In genomic region chr20:25281541-25281991, GRCh38 we compare ENCODE assay signal across 9 cellular contexts. TPM values are rescaled to one million over a fixed set of nuclear protein-coding genes. Genes with fewer than 3 reads are reported as not detected.
DNase-seq lines count a peak whose midpoint lies in the region; ATAC-seq lines count a peak whose summit lies in the region.
"Had no signal": no experiment of that assay in that cellular context is flagged by ENCODE, and none has a peak within 500 bp of the region (broad histone marks: within the 10 kb centered on the region; RNA-seq: fewer than 3 reads in every experiment).

No MANE protein-coding gene starts in this region.

- ATAC-seq in HG03196 (IDR thresholded peaks at IDR 0.05; ENCODE audit: unreplicated experiment): peak; percentile 56

- H3K4me3 ChIP-seq in H7 (ENCODE audit: insufficient read depth, low read depth, low read length): no peak overlapping the region

- DNase-seq in stimulated activated CD4-positive, alpha-beta T cell treated with anti-CD3 and anti-CD28 coated beads, Interleukin-15, amount 100 ng/mL, for 24 hours: peak; percentile 4
- DNase-seq in stimulated activated CD4-positive, alpha-beta T cell treated with anti-CD3 and anti-CD28 coated beads, Interleukin-4, amount 100 ng/mL, for 24 hours: no peak
- peak; percentile 5 for DNase-seq in activated naive CD4-positive, alpha-beta T cell treated with anti-CD3 and anti-CD28 coated beads, Interleukin-2, amount 50 U/mL, for 16 hours
- DNase-seq in NCI-H2227 (lab: John Stamatoyannopoulos, UW; ENCODE audit: unreplicated experiment) (no peak), H7 (no peak), hippocampal formation (lab: John Stamatoyannopoulos, UW) (no peak)
- no peak for DNase-seq in stimulated activated CD8-positive, alpha-beta memory T cell treated with anti-CD3 and anti-CD28 coated beads, Interleukin-4, amount 100 ng/mL, for 48 hours
- DNase-seq: NCI-H446 treated with DMSO at 0.1 percent for 48 hours had no signal

- H3K27me3 ChIP-seq in H7 (ENCODE audit: control insufficient read depth, insufficient read depth, low read length): no peaks in the 10 kb centered on the region

- H3K36me3 ChIP-seq in H7 (replicated peaks; ENCODE audit: control insufficient read depth, insufficient read depth, low read length): peaks cover 19% of the 10 kb centered on the region

RNA-seq across cellular contexts. Expression of gene PYGB, which starts 33.7 kb away (rescaled TPM):
- total RNA-seq in H7 (2014; rRNA removed; shearing (Covaris generic)): 52.0 and 57.1 TPM in 2 replicates

Comparison
In these comparisons a context has a peak if more than half of its experiments do, and no peak if none do; other contexts are left out.
1. DNase-seq: peak in stimulated activated CD4-positive, alpha-beta T cell treated with anti-CD3 and anti-CD28 coated beads, Interleukin-15, amount 100 ng/mL, for 24 hours (single experiment) and activated naive CD4-positive, alpha-beta T cell treated with anti-CD3 and anti-CD28 coated beads, Interleukin-2, amount 50 U/mL, for 16 hours (single experiment); none in stimulated activated CD4-positive, alpha-beta T cell treated with anti-CD3 and anti-CD28 coated beads, Interleukin-4, amount 100 ng/mL, for 24 hours (single experiment), NCI-H2227 (single experiment), H7 (single experiment), stimulated activated CD8-positive, alpha-beta memory T cell treated with anti-CD3 and anti-CD28 coated beads, Interleukin-4, amount 100 ng/mL, for 48 hours (single experiment) and hippocampal formation (0 of 2).